10 cellular contexts compared by ENCODE assay signal in the genomic region with DNA sequence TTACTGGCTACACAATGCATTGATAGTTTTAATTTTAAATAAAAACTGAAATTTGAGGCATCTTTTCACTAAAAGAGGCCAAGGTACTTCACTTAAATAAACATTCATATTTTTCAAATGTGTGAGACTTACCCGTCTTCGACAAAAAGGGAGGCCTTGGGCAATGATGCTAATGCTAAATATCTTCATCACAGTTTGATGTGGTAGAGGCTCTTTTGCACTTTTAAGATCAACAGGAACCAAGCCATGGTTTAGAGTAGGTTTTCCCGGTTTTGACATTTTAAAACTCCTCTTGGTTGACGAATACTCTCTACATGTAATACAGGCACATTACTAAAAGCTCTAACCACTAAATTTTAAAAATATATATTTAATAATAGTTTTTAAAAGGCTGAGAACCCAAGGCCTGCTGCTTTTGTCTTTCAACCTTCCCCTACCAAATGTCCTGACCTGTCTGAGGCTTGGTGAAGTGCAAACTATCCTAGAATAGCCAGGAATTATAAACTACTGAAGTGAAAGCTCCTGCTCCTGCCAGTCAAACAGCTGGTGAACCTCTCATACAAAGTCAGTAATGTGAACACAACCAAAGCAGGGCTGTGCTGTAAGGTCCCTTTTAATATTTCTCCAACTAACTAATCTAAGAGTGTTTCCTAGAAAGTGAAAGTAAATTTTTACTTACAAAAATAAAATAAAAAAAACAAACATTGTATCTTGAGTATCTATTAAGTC.
DNase-seq lines count a peak whose midpoint lies in the region; ATAC-seq and TF ChIP-seq lines count a peak whose summit lies in the region.
"Had no signal": no experiment of that assay in that cellular context is flagged by ENCODE, and none has a peak within 500 bp of the region (broad histone marks: within the 10 kb centered on the region; RNA-seq: fewer than 3 reads in every experiment).

No MANE protein-coding gene starts in this region.

- intact Hi-C loops in colonic mucosa (cut with DNase I) (no loop called here), ovary (cut with DNase I) (no loop called here), lower leg skin (cut with DNase I; ENCODE audit: low total_unique reads) (no loop called here)

- no peak overlapping the region for H3K4me3 Mint-ChIP-seq in GM23338

- H2AK5ac ChIP-seq in neuronal stem cell (ENCODE audit: low read depth, low read length), result no peak overlapping the region

- H3K23ac ChIP-seq in neuronal stem cell (ENCODE audit: low read depth, low read length, poor library complexity), result no peak overlapping the region

- no peak for TF ChIP-seq CTCF in colonic mucosa (IDR thresholded peaks at IDR 0.05)
- TF ChIP-seq CTCF in ovary (IDR thresholded peaks at IDR 0.05), result no peak
- TF ChIP-seq CTCF in GM23338 (conservative IDR thresholded peaks at IDR 0.05; ENCODE audit: low read depth in 2 of 2), result no peak
- no peak for TF ChIP-seq CTCF in lower leg skin (IDR thresholded peaks at IDR 0.05)

- TF ChIP-seq POLR2A in ovary (IDR thresholded peaks at IDR 0.05) (no peak), lower leg skin (IDR thresholded peaks at IDR 0.05) (no peak)

- H3K36me3 Mint-ChIP-seq in GM23338 (ENCODE audit: low read depth), result no peaks in the 10 kb centered on the region

- no peak overlapping the region for H2AFZ ChIP-seq in GM23338
- no peak overlapping the region for H2AFZ ChIP-seq in neuronal stem cell (ENCODE audit: low read length)

- H4K91ac ChIP-seq in neuronal stem cell (ENCODE audit: low read depth, low read length, poor library complexity), result no peak overlapping the region

- H3K14ac ChIP-seq in neuronal stem cell (ENCODE audit: low read length), result no peak overlapping the region

- H3K18ac ChIP-seq in neuronal stem cell (ENCODE audit: low read length), result no peak overlapping the region

- H3K27ac ChIP-seq in colonic mucosa, result peak overlapping the region; percentile 3
- H3K27ac ChIP-seq in ovary, result peak overlapping the region in 1 of 2 donors; percentile 65
- H3K27ac ChIP-seq in GM23338 (ENCODE audit: low read depth), result no peak overlapping the region
- no peak overlapping the region for H3K27ac ChIP-seq in neuronal stem cell (replicated peaks; ENCODE audit: low read length)

- H3K36me3 ChIP-seq in colonic mucosa (no peaks in the 10 kb centered on the region), ovary (no peaks in the 10 kb centered on the region), GM23338 (ENCODE audit: insufficient read depth) (no peaks in the 10 kb centered on the region), neuronal stem cell (replicated peaks in 1 of 2; ENCODE audit: control insufficient read depth in 2 of 2, insufficient read depth in 2 of 2, low read length in 2 of 2) (no peaks in the 10 kb centered on the region)

- DNase-seq in colonic mucosa, result no peak
- DNase-seq in ovary, result peak in 1 of 5 donors; percentile 20
- DNase-seq in GM23338 (ENCODE audit: low spot score), result no peak
- DNase-seq in lower leg skin (ENCODE audit: low spot score in 2 of 2), result no peak
- no peak for DNase-seq in neuronal stem cell (ENCODE audit: low spot score)
- DNase-seq: caudate nucleus, nucleus accumbens had no signal

- peaks cover 13% of the 10 kb centered on the region; the same call in 1 of the 2 replicates for H3K79me2 ChIP-seq in GM23338 (replicated peaks; ENCODE audit: insufficient read depth)

- H3K4ac ChIP-seq in neuronal stem cell (ENCODE audit: low read length), result no peak overlapping the region

- no peaks in the 10 kb centered on the region for H3K9me2 ChIP-seq in GM23338 (ENCODE audit: insufficient read depth)

- H2BK12ac ChIP-seq in neuronal stem cell (ENCODE audit: low read length), result no peak overlapping the region

- no peak overlapping the region for H3K9ac ChIP-seq in colonic mucosa (ENCODE audit: low read depth in 2 of 2, low read length in 2 of 2)
- no peak overlapping the region for H3K9ac ChIP-seq in neuronal stem cell (ENCODE audit: low read depth, low read length, poor library complexity)

- no peak overlapping the region for H2BK15ac ChIP-seq in neuronal stem cell (ENCODE audit: low read length)

- no peak overlapping the region for H2BK120ac ChIP-seq in neuronal stem cell (ENCODE audit: low read depth, low read length)

- no peaks in the 10 kb centered on the region for H3K27me3 Mint-ChIP-seq in GM23338 (ENCODE audit: insufficient read depth, low read depth, poor library complexity)

- H3K79me1 ChIP-seq in neuronal stem cell (ENCODE audit: low read depth, low read length), result no peaks in the 10 kb centered on the region

- H4K8ac ChIP-seq in neuronal stem cell (ENCODE audit: low read depth, low read length), result no peak overlapping the region

- H3K4me3 ChIP-seq in colonic mucosa, result no peak overlapping the region
- H3K4me3 ChIP-seq in ovary, result peak overlapping the region; percentile 17
- no peak overlapping the region for H3K4me3 ChIP-seq in GM23338
- H3K4me3 ChIP-seq in lower leg skin (ENCODE audit: low read depth, poor library complexity, severe bottlenecking), result no peak overlapping the region
- no peak overlapping the region for H3K4me3 ChIP-seq in neuronal stem cell (ENCODE audit: low read length in 2 of 2)

- no peaks in the 10 kb centered on the region for H4K20me1 ChIP-seq in GM23338 (replicated peaks; ENCODE audit: insufficient read depth)

- no peaks in the 10 kb centered on the region for H3F3A ChIP-seq in GM23338 (replicated peaks; ENCODE audit: low read depth)

- 7 to 22% (median 9%) methylated on average over 4 of the region's 4 CpGs for WGBS in ovary, 3 donors
- WGBS in lower leg skin, 2 donors, result 40 to 54% methylated on average over 4 of the region's 4 CpGs
- no CpG with 5 or more reads among the region's 4 CpGs for WGBS in neuronal stem cell (ENCODE audit: extremely low coverage in 2 of 2, insufficient read length in 2 of 2, insufficient replicate concordance in 1 of 2), 2 donors

- ATAC-seq in GM18511 (IDR thresholded peaks at IDR 0.05; ENCODE audit: unreplicated experiment), result peak; percentile 75
- peak; percentile 68 for ATAC-seq in HG03159 (IDR thresholded peaks at IDR 0.05; ENCODE audit: unreplicated experiment)
- ATAC-seq in GM23338, result no peak
- ATAC-seq in HG02973 (IDR thresholded peaks at IDR 0.05; ENCODE audit: unreplicated experiment), result no peak

- H3K27me3 ChIP-seq in colonic mucosa (no peaks in the 10 kb centered on the region), ovary (no peaks in the 10 kb centered on the region), GM23338 (ENCODE audit: insufficient read depth) (no peaks in the 10 kb centered on the region), neuronal stem cell (ENCODE audit: control insufficient read depth in 3 of 3, insufficient read depth in 3 of 3, low read depth in 1 of 3, low read length in 3 of 3) (no peaks in the 10 kb centered on the region)

- TF ChIP-seq EP300 in ovary (IDR thresholded peaks at IDR 0.05), result no peak

- no peaks in the 10 kb centered on the region for H3K4me1 ChIP-seq in colonic mucosa
- no peaks in the 10 kb centered on the region for H3K4me1 ChIP-seq in ovary (ENCODE audit: insufficient read depth)
- peaks cover 16% of the 10 kb centered on the region; the same call in 1 of the 2 replicates for H3K4me1 ChIP-seq in GM23338 (ENCODE audit: insufficient read depth)
- H3K4me1 ChIP-seq in neuronal stem cell (ENCODE audit: control insufficient read depth in 2 of 2, insufficient read depth in 1 of 2, low read depth in 1 of 2, low read length in 2 of 2), result no peaks in the 10 kb centered on the region

- no peak overlapping the region for H3K4me2 ChIP-seq in GM23338
- no peak overlapping the region for H3K4me2 ChIP-seq in neuronal stem cell (ENCODE audit: insufficient read depth, low read length, poor library complexity, severe bottlenecking)

- peaks cover 14% of the 10 kb centered on the region; the same call in 2 of the 3 replicates for H3K4me1 Mint-ChIP-seq in GM23338

- H2BK5ac ChIP-seq in neuronal stem cell (ENCODE audit: low read length), result no peak overlapping the region

- H3K27ac Mint-ChIP-seq in GM23338, result no peak overlapping the region; the same call in 1 of the 2 replicates

- H3K9me3 ChIP-seq in colonic mucosa (no peaks in the 10 kb centered on the region), ovary (no peaks in the 10 kb centered on the region), neuronal stem cell (replicated peaks in 1 of 2; ENCODE audit: control insufficient read depth in 2 of 2, insufficient read depth in 1 of 2, low read depth in 1 of 2, low read length in 2 of 2) (no peaks in the 10 kb centered on the region)

- no peaks in the 10 kb centered on the region for H3K9me3 Mint-ChIP-seq in GM23338

TF ChIP-seq in GM23338, 12 proteins besides CTCF, POLR2A, EP300 and RAD21 (continues in another document):
- TF ChIP-seq CREB1 (CRISPR knock-in tag; IDR thresholded peaks at IDR 0.05; ENCODE audit: low read depth) (no peak), POLR2AphosphoS5 (IDR thresholded peaks at IDR 0.05; ENCODE audit: low read depth) (no peak), EZH2 (IDR thresholded peaks at IDR 0.05; ENCODE audit: low read depth, unreplicated experiment) (no peak), EZH2phosphoT487 (IDR thresholded peaks at IDR 0.05; ENCODE audit: unreplicated experiment) (no peak), STAT1 (IDR thresholded peaks at IDR 0.05; ENCODE audit: unreplicated experiment) (no peak)
- TF ChIP-seq, protein P1, sequence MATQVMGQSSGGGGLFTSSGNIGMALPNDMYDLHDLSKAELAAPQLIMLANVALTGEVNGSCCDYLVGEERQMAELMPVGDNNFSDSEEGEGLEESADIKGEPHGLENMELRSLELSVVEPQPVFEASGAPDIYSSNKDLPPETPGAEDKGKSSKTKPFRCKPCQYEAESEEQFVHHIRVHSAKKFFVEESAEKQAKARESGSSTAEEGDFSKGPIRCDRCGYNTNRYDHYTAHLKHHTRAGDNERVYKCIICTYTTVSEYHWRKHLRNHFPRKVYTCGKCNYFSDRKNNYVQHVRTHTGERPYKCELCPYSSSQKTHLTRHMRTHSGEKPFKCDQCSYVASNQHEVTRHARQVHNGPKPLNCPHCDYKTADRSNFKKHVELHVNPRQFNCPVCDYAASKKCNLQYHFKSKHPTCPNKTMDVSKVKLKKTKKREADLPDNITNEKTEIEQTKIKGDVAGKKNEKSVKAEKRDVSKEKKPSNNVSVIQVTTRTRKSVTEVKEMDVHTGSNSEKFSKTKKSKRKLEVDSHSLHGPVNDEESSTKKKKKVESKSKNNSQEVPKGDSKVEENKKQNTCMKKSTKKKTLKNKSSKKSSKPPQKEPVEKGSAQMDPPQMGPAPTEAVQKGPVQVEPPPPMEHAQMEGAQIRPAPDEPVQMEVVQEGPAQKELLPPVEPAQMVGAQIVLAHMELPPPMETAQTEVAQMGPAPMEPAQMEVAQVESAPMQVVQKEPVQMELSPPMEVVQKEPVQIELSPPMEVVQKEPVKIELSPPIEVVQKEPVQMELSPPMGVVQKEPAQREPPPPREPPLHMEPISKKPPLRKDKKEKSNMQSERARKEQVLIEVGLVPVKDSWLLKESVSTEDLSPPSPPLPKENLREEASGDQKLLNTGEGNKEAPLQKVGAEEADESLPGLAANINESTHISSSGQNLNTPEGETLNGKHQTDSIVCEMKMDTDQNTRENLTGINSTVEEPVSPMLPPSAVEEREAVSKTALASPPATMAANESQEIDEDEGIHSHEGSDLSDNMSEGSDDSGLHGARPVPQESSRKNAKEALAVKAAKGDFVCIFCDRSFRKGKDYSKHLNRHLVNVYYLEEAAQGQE (IDR thresholded peaks at IDR 0.05; ENCODE audit: unreplicated experiment), result no peak

Comparison
In these comparisons a context has a peak if more than half of its experiments do, and no peak if none do; other contexts are left out.
1. ATAC-seq: peak in GM18511 (single experiment) and HG03159 (single experiment); none in GM23338 (single experiment) and HG02973 (single experiment).